In genomic region chr22:20090730-20091240, GRCh38 we compare ENCODE assay signal across 24 cellular contexts. TPM values are rescaled to one million over a fixed set of nuclear protein-coding genes. Genes with fewer than 3 reads are reported as not detected.
A peak's percentile ranks its signal among the peaks of the same experiment; 100 is the strongest.
DNase-seq lines count a peak whose midpoint lies in the region; ATAC-seq and TF ChIP-seq lines count a peak whose summit lies in the region.
"Had no signal": no experiment of that assay in that cellular context is flagged by ENCODE, and none has a peak within 500 bp of the region (broad histone marks: within the 10 kb centered on the region; RNA-seq: fewer than 3 reads in every experiment).

No MANE protein-coding gene starts in this region.

- H3K4me1 Mint-ChIP-seq in HFFc6 (ENCODE audit: low read depth) = peaks cover 19% of the 10 kb centered on the region
- peaks cover 22 to 44% of the 10 kb centered on the region in 2 donors for H3K4me1 Mint-ChIP-seq in natural killer cell treated with Interleukin-12 subunit alpha and Interleukin-12 subunit beta and Interleukin-15 and Interleukin-18, amount 100 ng/mL, for 72 hours (ENCODE audit: low read depth in 2 of 2)
- H3K4me1 Mint-ChIP-seq: neural crest cell, WTC11 had no signal

- peak overlapping the region; percentile 15 for H3K27ac ChIP-seq in brain microvascular endothelial cell
- no peak overlapping the region for H3K27ac ChIP-seq in uterus
- H3K27ac ChIP-seq: epithelial cell of prostate, psoas muscle, upper lobe of left lung had no signal

- ATAC-seq in activated CD4-positive, CD25-positive, alpha-beta regulatory T cell treated with anti-CD3 and anti-CD28 coated beads, Interleukin-2, amount 50 U/mL, for 24 hours = peak; percentile 39 to 54
- no peak for ATAC-seq in natural killer cell treated with Interleukin-12 subunit alpha and Interleukin-12 subunit beta and Interleukin-15 and Interleukin-18, amount 100 ng/mL, for 72 hours
- ATAC-seq in GM21515 (IDR thresholded peaks at IDR 0.05; ENCODE audit: unreplicated experiment) = no peak
- ATAC-seq: psoas muscle, WTC11 had no signal

- intact Hi-C loops in uterus (cut with DNase I; ENCODE audit: low total_unique reads) = no loop called here

- H3K36me3 ChIP-seq in brain microvascular endothelial cell (replicated peaks) (peaks cover 97% of the 10 kb centered on the region), uterus (no peaks in the 10 kb centered on the region)

- no peaks in the 10 kb centered on the region; the same call in 1 of the 2 replicates for H3K27me3 Mint-ChIP-seq in HFFc6 (ENCODE audit: insufficient read depth)
- no peaks in the 10 kb centered on the region for H3K27me3 Mint-ChIP-seq in natural killer cell treated with Interleukin-12 subunit alpha and Interleukin-12 subunit beta and Interleukin-15 and Interleukin-18, amount 100 ng/mL, for 72 hours

- H3K36me3 Mint-ChIP-seq in HFFc6 (ENCODE audit: low read depth) = peaks cover 64% of the 10 kb centered on the region
- peaks cover 30% of the 10 kb centered on the region for H3K36me3 Mint-ChIP-seq in natural killer cell treated with Interleukin-12 subunit alpha and Interleukin-12 subunit beta and Interleukin-15 and Interleukin-18, amount 100 ng/mL, for 72 hours

- H3K27ac Mint-ChIP-seq in HFFc6 = peak overlapping the region; percentile 59
- peak overlapping the region; percentile 9 to 32 for H3K27ac Mint-ChIP-seq in natural killer cell treated with Interleukin-12 subunit alpha and Interleukin-12 subunit beta and Interleukin-15 and Interleukin-18, amount 100 ng/mL, for 72 hours
- H3K27ac Mint-ChIP-seq: WTC11 had no signal

- no peak overlapping the region for H3K4me3 Mint-ChIP-seq in HFFc6
- peak overlapping the region; percentile 51 for H3K4me3 Mint-ChIP-seq in natural killer cell treated with Interleukin-12 subunit alpha and Interleukin-12 subunit beta and Interleukin-15 and Interleukin-18, amount 100 ng/mL, for 72 hours
- H3K4me3 Mint-ChIP-seq: WTC11 had no signal

- in situ Hi-C loops in brain microvascular endothelial cell (cut with HindIII; ENCODE audit: low pct_ligation_motif_present, low sequenced_read_pairs) = no loop called here

- TF ChIP-seq CTCF in HFFc6 (IDR thresholded peaks at IDR 0.05) = no peak
- TF ChIP-seq CTCF in brain microvascular endothelial cell (IDR thresholded peaks at IDR 0.05; ENCODE audit: low read depth, low read length, missing control alignments) = no peak
- TF ChIP-seq CTCF in uterus (IDR thresholded peaks at IDR 0.05) = no peak

- H3K4me3 ChIP-seq in brain microvascular endothelial cell (ENCODE audit: low read depth, low read length) (no peak overlapping the region), uterus (no peak overlapping the region)
- H3K4me3 ChIP-seq: MG63, psoas muscle, upper lobe of left lung had no signal

- TF ChIP-seq POLR2A in uterus (IDR thresholded peaks at IDR 0.05) = no peak

- H3K9me3 ChIP-seq in uterus = no peaks in the 10 kb centered on the region
- H3K9me3 ChIP-seq: MG63, psoas muscle, upper lobe of left lung had no signal

- no peaks in the 10 kb centered on the region for H3K4me1 ChIP-seq in uterus
- H3K4me1 ChIP-seq: upper lobe of left lung had no signal

- H3K9me3 Mint-ChIP-seq in HFFc6 = no peaks in the 10 kb centered on the region
- no peaks in the 10 kb centered on the region for H3K9me3 Mint-ChIP-seq in natural killer cell treated with Interleukin-12 subunit alpha and Interleukin-12 subunit beta and Interleukin-15 and Interleukin-18, amount 100 ng/mL, for 72 hours
- H3K9me3 Mint-ChIP-seq: neural crest cell, WTC11 had no signal

- no peak for DNase-seq in activated CD4-positive, CD25-positive, alpha-beta regulatory T cell (lab: John Stamatoyannopoulos, UW)
- DNase-seq in HFFc6 (no peak), brain microvascular endothelial cell (no peak), midbrain (lab: John Stamatoyannopoulos, UW) (no peak), uterus (no peak)
- DNase-seq in natural killer cell treated with Interleukin-12 subunit alpha and Interleukin-12 subunit beta and Interleukin-15 and Interleukin-18, amount 100 ng/mL, for 72 hours (ENCODE audit: low spot score) = peak; percentile 38
- DNase-seq: 8988T; activated CD4-positive, alpha-beta T cell treated with anti-CD3 and anti-CD28 coated beads, Interleukin-2, amount 50 U/mL, for 4 hours; activated naive CD4-positive, alpha-beta T cell treated with anti-CD3 and anti-CD28 coated beads, Interleukin-2, amount 50 U/mL, for 16 hours; DMS53; GOT3; head of caudate nucleus; MG63; NCI-H1417; NCI-H2081; OCI-M1; psoas muscle; substantia nigra; upper lobe of left lung had no signal

- no peaks in the 10 kb centered on the region for H3K27me3 ChIP-seq in brain microvascular endothelial cell (replicated peaks)
- no peaks in the 10 kb centered on the region for H3K27me3 ChIP-seq in uterus
- H3K27me3 ChIP-seq: MG63, upper lobe of left lung had no signal

RNA-seq across cellular contexts. Expression of gene DGCR8, which starts 10.7 kb away (rescaled TPM):
- total RNA-seq in HFFc6 (2021; fragmentation: NEBNext Ultra II Directional; extraction: Animal tissue kit (Norgen Biotek cat#: 25700)) = 10 to 100 TPM; 19.8 to 24.5 (median 22.0) TPM
- total RNA-seq in natural killer cell treated with Interleukin-12 subunit alpha and Interleukin-12 subunit beta and Interleukin-15 and Interleukin-18, amount 100 ng/mL, for 72 hours = 10 to 100 TPM; 60.1 to 89.5 TPM
- 10 to 100 TPM; 13.2 to 56.2 (median 33.5) TPM for total RNA-seq in uterus

RNA-seq across cellular contexts. Expression of gene RANBP1, which starts 25.1 kb away (rescaled TPM):
- total RNA-seq in HFFc6 (2021; fragmentation: NEBNext Ultra II Directional; extraction: Animal tissue kit (Norgen Biotek cat#: 25700)) = 100 to 1,000 TPM; 177 to 231 (median 226) TPM
- total RNA-seq in natural killer cell treated with Interleukin-12 subunit alpha and Interleukin-12 subunit beta and Interleukin-15 and Interleukin-18, amount 100 ng/mL, for 72 hours = 100 to 1,000 TPM; 236 to 499 TPM
- total RNA-seq in uterus = 100 to 1,000 TPM in 2 of 4 donors, 10 to 100 TPM in 2; 57.6 to 233 (median 135) TPM

RNA-seq across cellular contexts. Expression of gene TRMT2A, which starts 26.2 kb away (rescaled TPM):
- 10 to 100 TPM; 31.1 to 44.9 (median 38.5) TPM for total RNA-seq in HFFc6 (2021; fragmentation: NEBNext Ultra II Directional; extraction: Animal tissue kit (Norgen Biotek cat#: 25700))
- 100 to 1,000 TPM; 107 to 166 TPM for total RNA-seq in natural killer cell treated with Interleukin-12 subunit alpha and Interleukin-12 subunit beta and Interleukin-15 and Interleukin-18, amount 100 ng/mL, for 72 hours
- total RNA-seq in uterus = 100 to 1,000 TPM in 1 of 4 donors, 10 to 100 TPM in 3; 30.9 to 123 (median 45.3) TPM

RNA-seq across cellular contexts. Expression of gene ZDHHC8, which starts 40.8 kb away (rescaled TPM):
- 100 to 1,000 TPM in 3 of 6 experiments, 10 to 100 TPM in 3; 91.8 to 119 (median 99.1) TPM for total RNA-seq in HFFc6 (2021; fragmentation: NEBNext Ultra II Directional; extraction: Animal tissue kit (Norgen Biotek cat#: 25700))
- total RNA-seq in natural killer cell treated with Interleukin-12 subunit alpha and Interleukin-12 subunit beta and Interleukin-15 and Interleukin-18, amount 100 ng/mL, for 72 hours = 100 to 1,000 TPM in 1 of 2 donors, 10 to 100 TPM in 1; 53.9 to 124 TPM
- 10 to 100 TPM in 3 of 4 donors, 1 to 10 TPM in 1; 2.4 to 87.9 (median 20.1) TPM for total RNA-seq in uterus

Comparison
In these comparisons a context has a peak if more than half of its experiments do, and no peak if none do; other contexts are left out.
1. ATAC-seq: peak in activated CD4-positive, CD25-positive, alpha-beta regulatory T cell treated with anti-CD3 and anti-CD28 coated beads, Interleukin-2, amount 50 U/mL, for 24 hours (2 of 2); none in natural killer cell treated with Interleukin-12 subunit alpha and Interleukin-12 subunit beta and Interleukin-15 and Interleukin-18, amount 100 ng/mL, for 72 hours (0 of 2) and GM21515 (single experiment).